Comparison of ENCODE assay signal across 10 cellular contexts in genomic region chr11:60455531-60456042, GRCh38. TPM values are rescaled to one million over a fixed set of nuclear protein-coding genes. Genes with fewer than 3 reads are reported as not detected.
DNase-seq lines count a peak whose midpoint lies in the region; ATAC-seq, FAIRE-seq and TF ChIP-seq lines count a peak whose summit lies in the region.
"Had no signal": no experiment of that assay in that cellular context is flagged by ENCODE, and none has a peak within 500 bp of the region (broad histone marks: within the 10 kb centered on the region; RNA-seq: fewer than 3 reads in every experiment).

Gene MS4A1 (plus strand): TSS chr11:60455847. CDS start chr11:60462375, 6,528 bp downstream.

- H3K9ac ChIP-seq in kidney (ENCODE audit: low read length in 2 of 2) = no peak within 1 kb of the TSS
- no peak within 1 kb of the TSS for H3K9ac ChIP-seq in MM.1S (ENCODE audit: low read length)

- H3K4me1 ChIP-seq in kidney (ENCODE audit: control insufficient read depth in 1 of 2, insufficient read depth in 1 of 2, low read depth in 1 of 2, low read length in 2 of 2) (no peaks in the 10 kb centered on the region), left lung (no peaks in the 10 kb centered on the region), MM.1S (ENCODE audit: low read length) (peaks cover 2% of the 10 kb centered on the region; the same call in 1 of the 2 replicates)

- ATAC-seq in GM18499 (IDR thresholded peaks at IDR 0.05; ENCODE audit: insufficient read depth, unreplicated experiment) = peak; percentile 83
- peak; percentile 88 for ATAC-seq in GM19468 (IDR thresholded peaks at IDR 0.05; ENCODE audit: extremely low read depth, unreplicated experiment)
- peak; percentile 80 for ATAC-seq in HG03066 (IDR thresholded peaks at IDR 0.05; ENCODE audit: low read depth, unreplicated experiment)
- peak; percentile 98 for ATAC-seq in central memory CD8-positive, alpha-beta T cell (replicated peaks; ENCODE audit: extremely low read depth, poor library complexity, severe bottlenecking)
- ATAC-seq in left lung = no peak

- H3K9me3 ChIP-seq in kidney (ENCODE audit: control insufficient read depth in 1 of 2, low read length in 2 of 2) (no peaks in the 10 kb centered on the region), left lung (no peaks in the 10 kb centered on the region), MM.1S (replicated peaks; ENCODE audit: insufficient read depth, low read length) (no peaks in the 10 kb centered on the region)

- H3K27me3 ChIP-seq in left lung (no peaks in the 10 kb centered on the region), MM.1S (replicated peaks; ENCODE audit: insufficient read depth, low read length) (no peaks in the 10 kb centered on the region)

- H3K27ac Mint-ChIP-seq in central memory CD8-positive, alpha-beta T cell (ENCODE audit: low read depth) = peak within 1 kb of the TSS; percentile 68

- H3K36me3 ChIP-seq in kidney (ENCODE audit: control insufficient read depth in 1 of 2, insufficient read depth in 2 of 2, low read length in 2 of 2) (no peaks in the 10 kb centered on the region), left lung (no peaks in the 10 kb centered on the region), MM.1S (replicated peaks; ENCODE audit: insufficient read depth, low read length) (no peaks in the 10 kb centered on the region)

- TF ChIP-seq CTCF in kidney (IDR thresholded peaks at IDR 0.05; ENCODE audit: borderline replicate concordance, extremely low read depth, insufficient read depth) = no peak
- TF ChIP-seq CTCF in left lung (IDR thresholded peaks at IDR 0.05) = no peak
- no peak for TF ChIP-seq CTCF in MM.1S (IDR thresholded peaks at IDR 0.05; ENCODE audit: low read length)

- no peaks in the 10 kb centered on the region for H3F3A ChIP-seq in MM.1S (ENCODE audit: insufficient read depth, low read length)

- no peaks in the 10 kb centered on the region for H4K20me1 ChIP-seq in MM.1S (ENCODE audit: insufficient read depth, low read length)

- no peaks in the 10 kb centered on the region for H3K79me2 ChIP-seq in MM.1S (ENCODE audit: low read length)

- H3K4me3 Mint-ChIP-seq in central memory CD8-positive, alpha-beta T cell = peak within 1 kb of the TSS; percentile 53

- intact Hi-C loops in kidney (cut with DNase I) = no loop called here
- intact Hi-C loops in left lung (cut with DNase I) = no loop called here

- peaks cover 39% of the 10 kb centered on the region for H3K4me1 Mint-ChIP-seq in central memory CD8-positive, alpha-beta T cell

- H3K36me3 Mint-ChIP-seq in central memory CD8-positive, alpha-beta T cell (ENCODE audit: insufficient read depth) = peaks cover 2% of the 10 kb centered on the region

- no peak within 1 kb of the TSS for H2AFZ ChIP-seq in MM.1S (ENCODE audit: low read length)

- no peak within 1 kb of the TSS for H3K4me3 ChIP-seq in kidney (ENCODE audit: low read length in 2 of 2)
- H3K4me3 ChIP-seq in left lung = no peak within 1 kb of the TSS
- no peak within 1 kb of the TSS; the same call in 1 of the 2 replicates for H3K4me3 ChIP-seq in MM.1S (ENCODE audit: low read length)

- H3K4me2 ChIP-seq in MM.1S (ENCODE audit: low read depth, low read length) = no peak within 1 kb of the TSS

- no peak for FAIRE-seq in kidney (lab: Jason Lieb, UNC)

- H3K27me3 Mint-ChIP-seq in central memory CD8-positive, alpha-beta T cell = no peaks in the 10 kb centered on the region

- H3K9me2 ChIP-seq in MM.1S (replicated peaks; ENCODE audit: insufficient read depth, low read length) = no peaks in the 10 kb centered on the region

- H3K27ac ChIP-seq in kidney (ENCODE audit: low read depth in 2 of 2, low read length in 2 of 2) = no peak within 1 kb of the TSS
- H3K27ac ChIP-seq in left lung = no peak within 1 kb of the TSS
- H3K27ac ChIP-seq in MM.1S (ENCODE audit: low read length) = no peak within 1 kb of the TSS

- no peaks in the 10 kb centered on the region for H3K9me3 Mint-ChIP-seq in central memory CD8-positive, alpha-beta T cell

- peak in 1 of 2 donors; percentile 16 for DNase-seq in central memory CD8-positive, alpha-beta T cell (ENCODE audit: low spot score in 2 of 2)
- DNase-seq in HUDEP-2 (lab: John Stamatoyannopoulos, UW; ENCODE audit: unreplicated experiment in 76 of 76) (no peak), kidney (no peak), left lung (no peak), MM.1S (no peak)
- DNase-seq: activated CD4-positive, alpha-beta T cell treated with anti-CD3 and anti-CD28 coated beads for 1 hour; stimulated activated CD4-positive, alpha-beta T cell treated with anti-CD3 and anti-CD28 coated beads, Interleukin-2, amount 100 ng/mL, for 48 hours had no signal

RNA-seq across cellular contexts. Expression of gene MS4A1, which starts in this region (rescaled TPM):
- total RNA-seq in kidney (11.1 TPM), left lung (1 to 10 TPM in 1 of 2 donors, under 1 TPM in 1; 0.73 to 1.7 TPM)
- not detected for polyA plus RNA-seq in kidney (ENCODE audit: insufficient read depth, low read depth, low replicate concordance)
